28 cellular contexts compared by ENCODE assay signal in genomic region chr6:54125493-54125892, GRCh38. TPM values are rescaled to one million over a fixed set of nuclear protein-coding genes. Genes with fewer than 3 reads are reported as not detected.
"Had no signal": no experiment of that assay in that cellular context is flagged by ENCODE, and none has a peak within 500 bp of the region (broad histone marks: within the 10 kb centered on the region; RNA-seq: fewer than 3 reads in every experiment).

No MANE protein-coding gene starts in this region.

- H3K36me3 Mint-ChIP-seq: natural killer cell; neural progenitor cell; stimulated activated effector memory CD8-positive, alpha-beta T cell treated with anti-CD3 and anti-CD28 coated beads, Interleukin-12 subunit alpha, Interleukin-12 subunit beta, amount 100 ng/mL, for 72 hours; stimulated activated naive B cell treated with anti-CD40 and anti-IgM and Interleukin-4, amounts not matched to agents 10 μg/mL and 1 μg/mL and 100 μg/mL, for 72 hours had no signal

- H3K4me1 Mint-ChIP-seq: natural killer cell; neural progenitor cell; stimulated activated effector memory CD8-positive, alpha-beta T cell treated with anti-CD3 and anti-CD28 coated beads, Interleukin-12 subunit alpha, Interleukin-12 subunit beta, amount 100 ng/mL, for 72 hours; stimulated activated naive B cell treated with anti-CD40 and anti-IgM and Interleukin-4, amounts not matched to agents 10 μg/mL and 1 μg/mL and 100 μg/mL, for 72 hours had no signal

- H3K27me3 Mint-ChIP-seq: progenitor cell of endocrine pancreas; stimulated activated naive B cell treated with anti-CD40 and anti-IgM and Interleukin-4, amounts not matched to agents 10 μg/mL and 1 μg/mL and 100 μg/mL, for 72 hours; stimulated activated naive CD8-positive, alpha-beta T cell treated with anti-CD3 and anti-CD28 coated beads, Interleukin-15, Interleukin-2, amounts not matched to agents 100 ng/mL and 50 ng/mL, for 24 hours had no signal

- H3K27ac Mint-ChIP-seq: natural killer cell; neural progenitor cell; progenitor cell of endocrine pancreas; stimulated activated effector memory CD8-positive, alpha-beta T cell treated with anti-CD3 and anti-CD28 coated beads, Interleukin-12 subunit alpha, Interleukin-12 subunit beta, amount 100 ng/mL, for 72 hours; stimulated activated naive B cell treated with anti-CD40 and anti-IgM and Interleukin-4, amounts not matched to agents 10 μg/mL and 1 μg/mL and 100 μg/mL, for 72 hours; stimulated activated naive CD8-positive, alpha-beta T cell treated with anti-CD3 and anti-CD28 coated beads, Interleukin-15, Interleukin-2, amounts not matched to agents 100 ng/mL and 50 ng/mL, for 24 hours had no signal

- H3K9me3 Mint-ChIP-seq: neural progenitor cell; stimulated activated naive CD8-positive, alpha-beta T cell treated with anti-CD3 and anti-CD28 coated beads, Interleukin-15, Interleukin-2, amounts not matched to agents 100 ng/mL and 50 ng/mL, for 24 hours had no signal

- H3K4me1 ChIP-seq: neural progenitor cell, parathyroid adenoma, right lobe of liver, sigmoid colon, stomach, thyroid gland, tibial nerve, upper lobe of left lung had no signal

- H3K4me2 ChIP-seq: neural progenitor cell had no signal

- H3K79me2 ChIP-seq: parathyroid adenoma had no signal

- H3K4me3 ChIP-seq: neural progenitor cell, ovary, psoas muscle, right lobe of liver, sigmoid colon, stomach, thoracic aorta, thyroid gland, tibial nerve, upper lobe of left lung had no signal

- H3K9ac ChIP-seq: neural progenitor cell, parathyroid adenoma had no signal

- ATAC-seq: natural killer cell; psoas muscle; right cardiac atrium; right lobe of liver; stimulated activated effector memory CD8-positive, alpha-beta T cell treated with anti-CD3 and anti-CD28 coated beads, Interleukin-12 subunit alpha, Interleukin-12 subunit beta, amount 100 ng/mL, for 72 hours; stimulated activated naive B cell treated with anti-CD40 and anti-IgM and Interleukin-4, amounts not matched to agents 10 μg/mL and 1 μg/mL and 100 μg/mL, for 72 hours had no signal

- H3K36me3 ChIP-seq: neural progenitor cell, ovary, right lobe of liver, sigmoid colon, stomach, thoracic aorta, thyroid gland, tibial nerve, upper lobe of left lung had no signal

- H3K9me3 ChIP-seq: ovary, psoas muscle, right lobe of liver, sigmoid colon, stomach, thoracic aorta, thyroid gland, tibial nerve, upper lobe of left lung had no signal

- H3K27ac ChIP-seq: neural progenitor cell, ovary, parathyroid adenoma, psoas muscle, right lobe of liver, sigmoid colon, stomach, thoracic aorta, thyroid gland, tibial nerve, upper lobe of left lung had no signal

- H3K4me3 Mint-ChIP-seq: natural killer cell; nephron; neural progenitor cell; stimulated activated effector memory CD8-positive, alpha-beta T cell treated with anti-CD3 and anti-CD28 coated beads, Interleukin-12 subunit alpha, Interleukin-12 subunit beta, amount 100 ng/mL, for 72 hours; stimulated activated naive B cell treated with anti-CD40 and anti-IgM and Interleukin-4, amounts not matched to agents 10 μg/mL and 1 μg/mL and 100 μg/mL, for 72 hours; stimulated activated naive CD8-positive, alpha-beta T cell treated with anti-CD3 and anti-CD28 coated beads, Interleukin-15, Interleukin-2, amounts not matched to agents 100 ng/mL and 50 ng/mL, for 24 hours had no signal

- H3K27me3 ChIP-seq: neural progenitor cell, ovary, right lobe of liver, sigmoid colon, stomach, thyroid gland, tibial nerve, upper lobe of left lung had no signal

- FAIRE-seq: small intestine, urothelium cell line had no signal

- DNase-seq: natural killer cell; occipital lobe; ovary; posterior cingulate gyrus; psoas muscle; right cardiac atrium; right lobe of liver; sigmoid colon; small intestine; stimulated activated CD4-positive, alpha-beta T cell treated with anti-CD3 and anti-CD28 coated beads, Interleukin-15, amount 100 ng/mL, for 24 hours; stimulated activated CD4-positive, alpha-beta T cell treated with anti-CD3 and anti-CD28 coated beads, Interleukin-2, amount 100 ng/mL, for 24 hours; stimulated activated CD4-positive, alpha-beta T cell treated with anti-CD3 and anti-CD28 coated beads, Interleukin-2, amount 100 ng/mL, for 48 hours; stimulated activated CD4-positive, alpha-beta T cell treated with anti-CD3 and anti-CD28 coated beads, Interleukin-4, amount 100 ng/mL, for 24 hours; stimulated activated naive B cell treated with anti-CD40 and anti-IgM and Interleukin-4, amounts not matched to agents 10 μg/mL and 1 μg/mL and 100 μg/mL, for 72 hours; stimulated activated naive CD4-positive, alpha-beta T cell treated with Interleukin-2 at 50 U/mL for 16 hours; stomach; thyroid gland; upper lobe of left lung had no signal

- H2AFZ ChIP-seq: neural progenitor cell, parathyroid adenoma had no signal

RNA-seq across cellular contexts. Expression of gene MLIP, which starts 14.2 kb away (rescaled TPM):
- total RNA-seq: natural killer cell, progenitor cell of endocrine pancreas, stomach had no signal
- polyA plus RNA-seq: neural cell had no signal
